37 cellular contexts compared by ENCODE assay signal in genomic region chr4:59537231-59537886, GRCh38.
DNase-seq lines count a peak whose midpoint lies in the region; ATAC-seq, FAIRE-seq and TF ChIP-seq lines count a peak whose summit lies in the region.
"Had no signal": no experiment of that assay in that cellular context is flagged by ENCODE, and none has a peak within 500 bp of the region (broad histone marks: within the 10 kb centered on the region; RNA-seq: fewer than 3 reads in every experiment).

No MANE protein-coding gene starts in this region.

- no peak overlapping the region for H3K27ac Mint-ChIP-seq in neural progenitor cell
- H3K27ac Mint-ChIP-seq in naive thymus-derived CD4-positive, alpha-beta T cell, result no peak overlapping the region
- H3K27ac Mint-ChIP-seq: activated CD8-positive, alpha-beta T cell treated with anti-CD3 and anti-CD28 coated beads for 36 hours; activated naive CD4-positive, alpha-beta T cell treated with anti-CD3 and anti-CD28 coated beads, Interleukin-2, amount 10 ng/mL, durations not matched to agents 7 days and 5 days; nephron progenitor cell had no signal

- H3K4me3 Mint-ChIP-seq in neural progenitor cell, result no peak overlapping the region
- H3K4me3 Mint-ChIP-seq in naive thymus-derived CD4-positive, alpha-beta T cell, result no peak overlapping the region
- H3K4me3 Mint-ChIP-seq: activated CD8-positive, alpha-beta T cell treated with anti-CD3 and anti-CD28 coated beads for 36 hours; activated naive CD4-positive, alpha-beta T cell treated with anti-CD3 and anti-CD28 coated beads, Interleukin-2, amount 10 ng/mL, durations not matched to agents 7 days and 5 days; nephron progenitor cell had no signal

- in situ Hi-C loops in Panc1 (cut with HindIII; ENCODE audit: low pct_unique_long_range_greater_than_20kb, low sequenced_read_pairs) (no loop called here), mammary epithelial cell (cut with MboI; ENCODE audit: low sequenced_read_pairs in 2 of 2) (no loop called here)

- no peaks in the 10 kb centered on the region for H3K4me1 Mint-ChIP-seq in neural progenitor cell
- peaks cover 0 to 2% (median 0%) of the 10 kb centered on the region in 7 donors for H3K4me1 Mint-ChIP-seq in naive thymus-derived CD4-positive, alpha-beta T cell
- H3K4me1 Mint-ChIP-seq: activated naive CD4-positive, alpha-beta T cell treated with anti-CD3 and anti-CD28 coated beads, Interleukin-2, amount 10 ng/mL, durations not matched to agents 7 days and 5 days; nephron progenitor cell had no signal

- peak; percentile 41 for FAIRE-seq in H54 (lab: Jason Lieb, UNC)
- FAIRE-seq: colon, G401.6, kidney, small intestine had no signal

- H4K20me1 ChIP-seq in mammary epithelial cell (ENCODE audit: insufficient read depth, low read length) (no peaks in the 10 kb centered on the region), neural progenitor cell (ENCODE audit: low read depth) (no peaks in the 10 kb centered on the region)

- CTCF ChIA-PET in Panc1 (lab: Charles Lee) (no interaction called here), mammary epithelial cell (lab: Charles Lee; ENCODE audit: low non-redundant PET) (no interaction called here)
- CTCF ChIA-PET in naive thymus-derived CD4-positive, alpha-beta T cell (lab: Charles Lee), result no interaction called here

- H3K36me3 Mint-ChIP-seq in neural progenitor cell, result no peaks in the 10 kb centered on the region
- H3K36me3 Mint-ChIP-seq in naive thymus-derived CD4-positive, alpha-beta T cell, result no peaks in the 10 kb centered on the region
- H3K36me3 Mint-ChIP-seq: activated naive CD4-positive, alpha-beta T cell treated with anti-CD3 and anti-CD28 coated beads, Interleukin-2, amount 10 ng/mL, durations not matched to agents 7 days and 5 days had no signal

- no TSS peak for BruUV-seq in Panc1 (replicated peaks; lab: Mats Ljungman, UMichigan)
- BruUV-seq in mammary epithelial cell (replicated peaks; lab: Mats Ljungman, UMichigan), result no TSS peak

- DNase-seq in H54 (ENCODE audit: insufficient read length, low spot score), result no peak
- DNase-seq in Panc1 (ENCODE audit: low read depth, low spot score), result peak; percentile 35
- peak; percentile 5 for DNase-seq in mammary epithelial cell
- no peak for DNase-seq in neural progenitor cell (ENCODE audit: low spot score)
- DNase-seq in naive thymus-derived CD4-positive, alpha-beta T cell, result no peak
- DNase-seq in omental fat pad (ENCODE audit: low spot score), result no peak
- no peak for DNase-seq in upper lobe of right lung
- DNase-seq: activated CD4-positive, alpha-beta T cell treated with anti-CD3 and anti-CD28 coated beads for 1 hour; activated CD8-positive, alpha-beta memory T cell treated with anti-CD3 and anti-CD28 coated beads, Interleukin-2, amount 50 U/mL, for 48 hours; activated CD8-positive, alpha-beta T cell treated with anti-CD3 and anti-CD28 coated beads for 36 hours; activated naive CD4-positive, alpha-beta T cell treated with anti-CD3 and anti-CD28 coated beads, Interleukin-2, amount 10 ng/mL, durations not matched to agents 7 days and 5 days; adrenal gland; brain microvascular endothelial cell; C1 segment of cervical spinal cord; COR-L47; DMS53; effector CD4-positive, alpha-beta T cell; Kasumi-1; kidney; lower lobe of right lung; MV-4-11; NCI-H146; NCI-H2107; NCI-H446; NCI-H82; nephron progenitor cell; ovary; SHP77 treated with DMSO at 0.1 percent for 48 hours; small intestine; stimulated activated naive CD4-positive, alpha-beta T cell; upper lobe of left lung had no signal

- H3K4me3 ChIP-seq in Panc1 (ENCODE audit: low read depth in 2 of 2, low read length in 2 of 2), result no peak overlapping the region
- H3K4me3 ChIP-seq in mammary epithelial cell (replicated peaks in 1 of 3; ENCODE audit: insufficient read depth in 1 of 3, low read depth in 2 of 3, low read length in 3 of 3), result no peak overlapping the region
- H3K4me3 ChIP-seq in neural progenitor cell, result no peak overlapping the region
- no peak overlapping the region for H3K4me3 ChIP-seq in naive thymus-derived CD4-positive, alpha-beta T cell (ENCODE audit: low read length)
- no peak overlapping the region for H3K4me3 ChIP-seq in upper lobe of right lung
- H3K4me3 ChIP-seq: adrenal gland, lower lobe of right lung, ovary, right atrium auricular region, suprapubic skin, upper lobe of left lung had no signal

- intact Hi-C loops in Panc1 (cut with micrococcal nuclease; ENCODE audit: unreplicated experiment) (no loop called here), mammary epithelial cell (cut with micrococcal nuclease) (no loop called here), upper lobe of right lung (cut with DNase I) (no loop called here)
- intact Hi-C loops in naive thymus-derived CD4-positive, alpha-beta T cell (cut with micrococcal nuclease), result no loop called here

- H3K27me3 Mint-ChIP-seq in neural progenitor cell (ENCODE audit: insufficient read depth, low read depth), result peaks cover 2% of the 10 kb centered on the region
- no peaks in the 10 kb centered on the region for H3K27me3 Mint-ChIP-seq in naive thymus-derived CD4-positive, alpha-beta T cell
- H3K27me3 Mint-ChIP-seq: activated CD8-positive, alpha-beta T cell treated with anti-CD3 and anti-CD28 coated beads for 36 hours; activated naive CD4-positive, alpha-beta T cell treated with anti-CD3 and anti-CD28 coated beads, Interleukin-2, amount 10 ng/mL, durations not matched to agents 7 days and 5 days had no signal

- H3K27ac ChIP-seq in Panc1 (ENCODE audit: low read length) (no peak overlapping the region), mammary epithelial cell (ENCODE audit: insufficient read depth, low read depth, low read length) (no peak overlapping the region), neural progenitor cell (no peak overlapping the region), upper lobe of right lung (no peak overlapping the region)
- H3K27ac ChIP-seq in naive thymus-derived CD4-positive, alpha-beta T cell (ENCODE audit: low read depth, low read length), result no peak overlapping the region
- H3K27ac ChIP-seq: adrenal gland, brain microvascular endothelial cell, epithelial cell of prostate, lower lobe of right lung, ovary, right atrium auricular region, suprapubic skin, upper lobe of left lung had no signal

- TF ChIP-seq POLR2A in H54 (IDR thresholded peaks at IDR 0.05; ENCODE audit: low read depth, low read length), result no peak

- H3K9me3 Mint-ChIP-seq in neural progenitor cell, result peaks cover 1% of the 10 kb centered on the region
- H3K9me3 Mint-ChIP-seq in naive thymus-derived CD4-positive, alpha-beta T cell, result peaks cover 0 to 6% (median 2%) of the 10 kb centered on the region in 11 donors
- H3K9me3 Mint-ChIP-seq: activated CD8-positive, alpha-beta T cell treated with anti-CD3 and anti-CD28 coated beads for 36 hours; nephron progenitor cell had no signal

- no peaks in the 10 kb centered on the region for H3F3A ChIP-seq in neural progenitor cell (ENCODE audit: low read depth)

- WGBS in mammary epithelial cell (ENCODE audit: low coverage, missing lambda C conversion rate), result 35% methylated on average over 2 of the region's 2 CpGs

- POLR2A ChIA-PET in Panc1 (lab: Charles Lee), result no interaction called here
- POLR2A ChIA-PET in naive thymus-derived CD4-positive, alpha-beta T cell (lab: Charles Lee), result no interaction called here

- H3K9ac ChIP-seq in mammary epithelial cell (ENCODE audit: insufficient read depth, low read length) (no peak overlapping the region), neural progenitor cell (no peak overlapping the region)

- H2AFZ ChIP-seq in mammary epithelial cell (ENCODE audit: low read depth, low read length), result peak overlapping the region; percentile 80
- peak overlapping the region; percentile 68 for H2AFZ ChIP-seq in neural progenitor cell (replicated peaks)

- H3K79me2 ChIP-seq in mammary epithelial cell (ENCODE audit: insufficient read depth, low read length) (no peaks in the 10 kb centered on the region), neural progenitor cell (ENCODE audit: low read depth) (no peaks in the 10 kb centered on the region)

- ATAC-seq in Panc1 (no peak), GM21717 (IDR thresholded peaks at IDR 0.05; ENCODE audit: unreplicated experiment) (no peak), omental fat pad (ENCODE audit: low FRiP score) (no peak), upper lobe of right lung (no peak)
- ATAC-seq in naive thymus-derived CD4-positive, alpha-beta T cell, result no peak
- ATAC-seq: activated CD8-positive, alpha-beta T cell treated with anti-CD3 and anti-CD28 coated beads for 36 hours; lower lobe of right lung had no signal

- dilution Hi-C loops in mammary epithelial cell (cut with HindIII; ENCODE audit: low sequenced_read_pairs), result no loop called here

- H3K27me3 ChIP-seq in Panc1 (ENCODE audit: control insufficient read depth, insufficient read depth, low read length), result no peaks in the 10 kb centered on the region
- H3K27me3 ChIP-seq in mammary epithelial cell (ENCODE audit: insufficient read depth, low read length), result no peaks in the 10 kb centered on the region
- H3K27me3 ChIP-seq in neural progenitor cell, result no peaks in the 10 kb centered on the region
- H3K27me3 ChIP-seq in naive thymus-derived CD4-positive, alpha-beta T cell (ENCODE audit: control insufficient read depth in 2 of 2, insufficient read depth in 2 of 2, low read length in 2 of 2), result no peaks in the 10 kb centered on the region
- no peaks in the 10 kb centered on the region for H3K27me3 ChIP-seq in upper lobe of right lung
- H3K27me3 ChIP-seq: adrenal gland, brain microvascular endothelial cell, ovary, right atrium auricular region, suprapubic skin, upper lobe of left lung had no signal

- H3K4me1 ChIP-seq in Panc1 (ENCODE audit: control insufficient read depth, insufficient read depth, low read length), result no peaks in the 10 kb centered on the region
- no peaks in the 10 kb centered on the region for H3K4me1 ChIP-seq in mammary epithelial cell (ENCODE audit: insufficient read depth, low read length)
- no peaks in the 10 kb centered on the region for H3K4me1 ChIP-seq in neural progenitor cell
- no peaks in the 10 kb centered on the region for H3K4me1 ChIP-seq in naive thymus-derived CD4-positive, alpha-beta T cell (ENCODE audit: control insufficient read depth in 2 of 2, insufficient read depth in 2 of 2, low read length in 2 of 2)
- no peaks in the 10 kb centered on the region for H3K4me1 ChIP-seq in upper lobe of right lung
- H3K4me1 ChIP-seq: adrenal gland, lower lobe of right lung, right atrium auricular region, suprapubic skin, upper lobe of left lung had no signal

- H3K36me3 ChIP-seq in Panc1 (ENCODE audit: control insufficient read depth, insufficient read depth, low read length) (no peaks in the 10 kb centered on the region), mammary epithelial cell (ENCODE audit: insufficient read depth, low read length) (no peaks in the 10 kb centered on the region), neural progenitor cell (no peaks in the 10 kb centered on the region), upper lobe of right lung (no peaks in the 10 kb centered on the region)
- H3K36me3 ChIP-seq in naive thymus-derived CD4-positive, alpha-beta T cell (ENCODE audit: control insufficient read depth in 2 of 3, insufficient read depth in 3 of 3, low read length in 3 of 3), result no peaks in the 10 kb centered on the region
- H3K36me3 ChIP-seq: adrenal gland, brain microvascular endothelial cell, lower lobe of right lung, ovary, right atrium auricular region, suprapubic skin, upper lobe of left lung had no signal

- TF ChIP-seq CTCF in Panc1 (IDR thresholded peaks at IDR 0.05) (no peak), mammary epithelial cell (conservative IDR thresholded peaks at IDR 0.05 in 1 of 2, IDR thresholded peaks at IDR 0.05 in 1 of 2; ENCODE audit: extremely low read depth in 1 of 2, insufficient read depth in 1 of 2, low read depth in 1 of 2, low read length in 2 of 2) (no peak), neural progenitor cell (IDR thresholded peaks at IDR 0.05) (no peak), omental fat pad (IDR thresholded peaks at IDR 0.05) (no peak), upper lobe of right lung (IDR thresholded peaks at IDR 0.05) (no peak)

- H3K4me2 ChIP-seq in mammary epithelial cell (ENCODE audit: insufficient read depth, low read depth, low read length) (peak overlapping the region; percentile 77), neural progenitor cell (no peak overlapping the region)

- H3K9me3 ChIP-seq in Panc1 (ENCODE audit: control insufficient read depth, insufficient read depth, low read depth, low read length) (no peaks in the 10 kb centered on the region), mammary epithelial cell (replicated peaks; ENCODE audit: insufficient read depth, low read length) (peaks cover 2% of the 10 kb centered on the region), neural progenitor cell (ENCODE audit: low read depth) (no peaks in the 10 kb centered on the region), upper lobe of right lung (no peaks in the 10 kb centered on the region)
- H3K9me3 ChIP-seq in naive thymus-derived CD4-positive, alpha-beta T cell (ENCODE audit: control insufficient read depth in 2 of 3, low read length in 3 of 3), result no peaks in the 10 kb centered on the region
- H3K9me3 ChIP-seq: adrenal gland, lower lobe of right lung, ovary, right atrium auricular region, suprapubic skin, upper lobe of left lung had no signal

Comparison
In these comparisons a context has a peak if more than half of its experiments do, and no peak if none do; other contexts are left out.
1. DNase-seq: peak in Panc1 (single experiment) and mammary epithelial cell (single experiment); none in H54 (single experiment), neural progenitor cell (single experiment), naive thymus-derived CD4-positive, alpha-beta T cell (0 of 9), omental fat pad (single experiment) and upper lobe of right lung (single experiment).